ENCODE assay signal across 10 cellular contexts in the genomic region with DNA sequence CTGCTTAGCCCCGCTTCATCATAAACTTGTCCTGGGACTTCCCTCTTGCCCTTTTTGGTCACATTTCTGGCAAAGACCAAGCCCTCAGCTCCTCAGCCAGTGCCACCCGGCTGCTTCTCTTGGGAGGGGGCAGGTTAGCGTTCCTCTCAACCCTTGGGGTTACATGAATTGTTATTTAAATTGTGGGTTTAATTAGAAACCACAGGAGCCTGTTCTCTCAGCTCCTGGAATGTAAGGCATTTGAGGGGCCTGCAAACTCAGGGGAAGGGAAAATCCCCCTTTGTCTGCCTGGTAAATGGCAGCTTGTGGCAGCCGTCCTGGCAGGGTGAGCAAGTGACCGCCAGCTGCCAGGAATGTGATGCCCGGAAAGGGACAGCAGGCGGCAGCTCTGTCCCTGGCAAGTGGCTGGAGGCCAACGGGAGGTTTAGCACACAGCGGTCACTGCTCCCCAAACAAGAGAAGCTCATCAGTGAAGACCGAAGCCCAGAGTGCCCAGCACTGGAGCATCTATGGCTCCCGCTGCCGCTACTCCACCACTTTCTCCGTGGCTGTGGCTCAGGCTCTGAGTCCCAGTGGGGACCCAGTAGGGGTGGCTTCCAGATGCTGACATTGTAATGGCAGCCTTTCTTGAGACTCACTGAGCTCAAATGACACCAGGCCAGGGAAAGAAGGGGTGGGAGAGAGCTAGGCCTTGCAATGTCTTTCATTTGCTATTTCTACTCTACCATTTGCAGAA. TPM values are rescaled to one million over a fixed set of nuclear protein-coding genes. Genes with fewer than 3 reads are reported as not detected.
A peak's percentile ranks its signal among the peaks of the same experiment; 100 is the strongest.
DNase-seq lines count a peak whose midpoint lies in the region; ATAC-seq and TF ChIP-seq lines count a peak whose summit lies in the region.
"Had no signal": no experiment of that assay in that cellular context is flagged by ENCODE, and none has a peak within 500 bp of the region (broad histone marks: within the 10 kb centered on the region; RNA-seq: fewer than 3 reads in every experiment).

No MANE protein-coding gene starts in this region.

- no peaks in the 10 kb centered on the region for H3K9me3 Mint-ChIP-seq in stimulated activated naive CD8-positive, alpha-beta T cell treated with anti-CD3 and anti-CD28 coated beads, Interleukin-15, amount 100 ng/mL, for 72 hours
- H3K9me3 Mint-ChIP-seq: activated naive CD8-positive, alpha-beta T cell treated with anti-CD3 and anti-CD28 coated beads, Interleukin-2, amount 50 U/mL, for 24 hours had no signal

- H3K4me1 Mint-ChIP-seq in stimulated activated naive CD8-positive, alpha-beta T cell treated with anti-CD3 and anti-CD28 coated beads, Interleukin-15, amount 100 ng/mL, for 72 hours, result no peaks in the 10 kb centered on the region
- H3K4me1 Mint-ChIP-seq: activated naive CD8-positive, alpha-beta T cell treated with anti-CD3 and anti-CD28 coated beads, Interleukin-2, amount 50 U/mL, for 24 hours had no signal

- H3K27ac Mint-ChIP-seq in stimulated activated naive CD8-positive, alpha-beta T cell treated with anti-CD3 and anti-CD28 coated beads, Interleukin-15, amount 100 ng/mL, for 72 hours, result no peak overlapping the region
- H3K27ac Mint-ChIP-seq: activated naive CD8-positive, alpha-beta T cell treated with anti-CD3 and anti-CD28 coated beads, Interleukin-2, amount 50 U/mL, for 24 hours had no signal

- H3K4me1 ChIP-seq in adipocyte (ENCODE audit: control insufficient read depth, insufficient read depth, low read length) (peaks cover 42% of the 10 kb centered on the region), heart left ventricle (peaks cover 11 to 65% (median 48%) of the 10 kb centered on the region in 12 donors), parathyroid adenoma (peaks cover 13% of the 10 kb centered on the region)

- peaks cover 13% of the 10 kb centered on the region for H3K79me2 ChIP-seq in parathyroid adenoma

- intact Hi-C loops in heart left ventricle (cut with DNase I), result loop anchor here in 8 of 10 donors (2.0 to 10.0 kb wide), 9 partner anchors 47 to 345 kb away; a partner anchor contains a TSS

- peak; percentile 96 for DNase-seq in Daoy (ENCODE audit: low read depth)
- peak; percentile 73 for DNase-seq in adipocyte (ENCODE audit: low read depth)
- DNase-seq in heart left ventricle, result peak; percentile 74 to 88 (median 79)
- DNase-seq in NK-92 (lab: John Stamatoyannopoulos, UW; ENCODE audit: unreplicated experiment), result no peak
- no peak for DNase-seq in stimulated activated CD4-positive, alpha-beta T cell treated with anti-CD3 and anti-CD28 coated beads, Interleukin-4, amount 100 ng/mL, for 24 hours
- DNase-seq in stimulated activated naive CD8-positive, alpha-beta T cell treated with anti-CD3 and anti-CD28 coated beads, Interleukin-15, amount 100 ng/mL, for 72 hours, result no peak
- DNase-seq: activated naive CD8-positive, alpha-beta T cell treated with anti-CD3 and anti-CD28 coated beads, Interleukin-2, amount 50 U/mL, for 24 hours had no signal

- WGBS in heart left ventricle, 4 donors, result 42 to 71% (median 51%) methylated on average over 9 to 13 of the region's 13 CpGs

- H3K9ac ChIP-seq in adipocyte (ENCODE audit: low read length) (peak overlapping the region; percentile 13), parathyroid adenoma (no peak overlapping the region)

- H3K27me3 ChIP-seq in adipocyte (replicated peaks; ENCODE audit: control insufficient read depth, insufficient read depth, low read length), result no peaks in the 10 kb centered on the region
- H3K27me3 ChIP-seq in heart left ventricle, result no peaks in the 10 kb centered on the region
- H3K27me3 ChIP-seq in parathyroid adenoma (ENCODE audit: control insufficient read depth, insufficient read depth, low read length), result no peaks in the 10 kb centered on the region

- no peak overlapping the region for H3K4me3 ChIP-seq in adipocyte (ENCODE audit: low read length)
- H3K4me3 ChIP-seq in heart left ventricle, result no peak overlapping the region
- no peak overlapping the region for H3K4me3 ChIP-seq in parathyroid adenoma (ENCODE audit: low read depth, low read length)
- H3K4me3 ChIP-seq: K562 had no signal

- TF ChIP-seq CTCF in heart left ventricle (IDR thresholded peaks at IDR 0.05) (peak in 11 of 12 donors; percentile 24 to 63 (median 49)), parathyroid adenoma (IDR thresholded peaks at IDR 0.05) (peak; percentile 58)

- H3K4me3 Mint-ChIP-seq in stimulated activated naive CD8-positive, alpha-beta T cell treated with anti-CD3 and anti-CD28 coated beads, Interleukin-15, amount 100 ng/mL, for 72 hours, result no peak overlapping the region
- H3K4me3 Mint-ChIP-seq: activated naive CD8-positive, alpha-beta T cell treated with anti-CD3 and anti-CD28 coated beads, Interleukin-2, amount 50 U/mL, for 24 hours had no signal

- no peaks in the 10 kb centered on the region for H3K27me3 Mint-ChIP-seq in stimulated activated naive CD8-positive, alpha-beta T cell treated with anti-CD3 and anti-CD28 coated beads, Interleukin-15, amount 100 ng/mL, for 72 hours
- H3K27me3 Mint-ChIP-seq: activated naive CD8-positive, alpha-beta T cell treated with anti-CD3 and anti-CD28 coated beads, Interleukin-2, amount 50 U/mL, for 24 hours had no signal

- H3K4me2 ChIP-seq in parathyroid adenoma (ENCODE audit: low read length), result no peak overlapping the region

- no peak overlapping the region for H2AFZ ChIP-seq in parathyroid adenoma

- peak overlapping the region in 10 of 12 donors; percentile 18 to 87 (median 72) for H3K27ac ChIP-seq in heart left ventricle
- H3K27ac ChIP-seq in parathyroid adenoma, result no peak overlapping the region

- ATAC-seq in heart left ventricle (peak; percentile 71 to 90 (median 84)), GM18873 (IDR thresholded peaks at IDR 0.05; ENCODE audit: low FRiP score, unreplicated experiment) (no peak)
- no peak for ATAC-seq in stimulated activated naive CD8-positive, alpha-beta T cell treated with anti-CD3 and anti-CD28 coated beads, Interleukin-15, amount 100 ng/mL, for 72 hours
- ATAC-seq: activated naive CD8-positive, alpha-beta T cell treated with anti-CD3 and anti-CD28 coated beads, Interleukin-2, amount 50 U/mL, for 24 hours; K562 had no signal

- no peaks in the 10 kb centered on the region for H3K9me3 ChIP-seq in adipocyte (ENCODE audit: control insufficient read depth, low read length)
- H3K9me3 ChIP-seq in heart left ventricle, result no peaks in the 10 kb centered on the region
- no peaks in the 10 kb centered on the region for H3K9me3 ChIP-seq in parathyroid adenoma (ENCODE audit: control insufficient read depth, low read length)

- TF ChIP-seq POLR2A in heart left ventricle (IDR thresholded peaks at IDR 0.05), result no peak

- no peaks in the 10 kb centered on the region for H3K36me3 ChIP-seq in adipocyte (ENCODE audit: control insufficient read depth, insufficient read depth, low read length, severe bottlenecking)
- H3K36me3 ChIP-seq in heart left ventricle, result peaks cover 0 to 23% (median 3%) of the 10 kb centered on the region in 9 donors
- H3K36me3 ChIP-seq in parathyroid adenoma (ENCODE audit: control insufficient read depth, insufficient read depth, low read length), result no peaks in the 10 kb centered on the region

RNA-seq across cellular contexts. Expression of a gene that starts 51.7 kb away (rescaled TPM):
- 27.0 and 27.4 TPM in 2 replicates for total RNA-seq in Daoy (2014; rRNA removed; shearing (Covaris generic))
- total RNA-seq in heart left ventricle, result 10 to 100 TPM; 10.7 to 31.4 (median 21.4) TPM
- polyA plus RNA-seq in heart left ventricle, result 10 to 100 TPM in 1 of 2 donors, 1 to 10 TPM in 1; 7.8 to 23.2 TPM

Comparison
In these comparisons a context has a peak if more than half of its experiments do, and no peak if none do; other contexts are left out.
1. DNase-seq: peak in Daoy (single experiment), adipocyte (single experiment) and heart left ventricle (5 of 5); none in NK-92 (single experiment), stimulated activated CD4-positive, alpha-beta T cell treated with anti-CD3 and anti-CD28 coated beads, Interleukin-4, amount 100 ng/mL, for 24 hours (single experiment) and stimulated activated naive CD8-positive, alpha-beta T cell treated with anti-CD3 and anti-CD28 coated beads, Interleukin-15, amount 100 ng/mL, for 72 hours (0 of 2).
2. ATAC-seq: peak in heart left ventricle (4 of 4); none in GM18873 (single experiment) and stimulated activated naive CD8-positive, alpha-beta T cell treated with anti-CD3 and anti-CD28 coated beads, Interleukin-15, amount 100 ng/mL, for 72 hours (single experiment).